In genomic region chr3:194200422-194201060, GRCh38 we compare ENCODE assay signal across 1 cellular context.
TF ChIP-seq lines count a peak whose summit lies in the region.

No MANE protein-coding gene starts in this region.

TF ChIP-seq in SK-N-SH treated with all-trans-retinoic acid at 6 μM for 48 hours, 23 proteins besides CTCF, POLR2A, EP300 and RAD21 (continued from another document):
- TF ChIP-seq, protein P1, sequence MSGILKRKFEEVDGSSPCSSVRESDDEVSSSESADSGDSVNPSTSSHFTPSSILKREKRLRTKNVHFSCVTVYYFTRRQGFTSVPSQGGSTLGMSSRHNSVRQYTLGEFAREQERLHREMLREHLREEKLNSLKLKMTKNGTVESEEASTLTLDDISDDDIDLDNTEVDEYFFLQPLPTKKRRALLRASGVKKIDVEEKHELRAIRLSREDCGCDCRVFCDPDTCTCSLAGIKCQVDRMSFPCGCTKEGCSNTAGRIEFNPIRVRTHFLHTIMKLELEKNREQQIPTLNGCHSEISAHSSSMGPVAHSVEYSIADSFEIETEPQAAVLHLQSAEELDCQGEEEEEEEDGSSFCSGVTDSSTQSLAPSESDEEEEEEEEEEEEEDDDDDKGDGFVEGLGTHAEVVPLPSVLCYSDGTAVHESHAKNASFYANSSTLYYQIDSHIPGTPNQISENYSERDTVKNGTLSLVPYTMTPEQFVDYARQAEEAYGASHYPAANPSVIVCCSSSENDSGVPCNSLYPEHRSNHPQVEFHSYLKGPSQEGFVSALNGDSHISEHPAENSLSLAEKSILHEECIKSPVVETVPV (CRISPR knock-in tag; IDR thresholded peaks at IDR 0.05), result no peak
- TF ChIP-seq SNAI2 (CRISPR knock-in tag; IDR thresholded peaks at IDR 0.05) (no peak), ESRRG (CRISPR knock-in tag; IDR thresholded peaks at IDR 0.05) (no peak), ZNF70 (CRISPR knock-in tag; IDR thresholded peaks at IDR 0.05) (peak; percentile 60; the same call in 1 of the 2 replicates), CREB5 (CRISPR knock-in tag; IDR thresholded peaks at IDR 0.05; ENCODE audit: low read depth) (no peak), CSDC2 (CRISPR knock-in tag; IDR thresholded peaks at IDR 0.05) (no peak), OSR1 (CRISPR knock-in tag; IDR thresholded peaks at IDR 0.05) (no peak)
